25 cellular contexts compared by ENCODE assay signal in genomic region chr20:726160-726559, GRCh38. TPM values are rescaled to one million over a fixed set of nuclear protein-coding genes. Genes with fewer than 3 reads are reported as not detected.
"Had no signal": no experiment of that assay in that cellular context is flagged by ENCODE, and none has a peak within 500 bp of the region (broad histone marks: within the 10 kb centered on the region; RNA-seq: fewer than 3 reads in every experiment).

No MANE protein-coding gene starts in this region.

- H3K4me3 Mint-ChIP-seq: activated CD8-positive, alpha-beta T cell treated with anti-CD3 and anti-CD28 coated beads for 36 hours; activated naive CD8-positive, alpha-beta T cell treated with anti-CD3 and anti-CD28 coated beads, Interleukin-2, amount 50 U/mL, for 24 hours; T-helper 2 cell treated with Interferon-gamma antibody and Interleukin-4, amounts not matched to agents 5 μg/mL and 100 μg/mL, for 36 hours had no signal

- H3K9me3 ChIP-seq: ascending aorta, Peyer's patch, SJCRH30, SK-N-SH had no signal

- H3K4me1 ChIP-seq: SJCRH30 had no signal

- H3K27ac ChIP-seq: ascending aorta, brain microvascular endothelial cell, cardiac muscle cell, Peyer's patch, RWPE1, SJCRH30 had no signal

- DNase-seq: activated CD4-positive, alpha-beta T cell treated with anti-CD3 and anti-CD28 coated beads for 4 hours; activated CD8-positive, alpha-beta memory T cell treated with anti-CD3 and anti-CD28 coated beads, Interleukin-2, amount 50 U/mL, for 4 hours; activated CD8-positive, alpha-beta T cell treated with anti-CD3 and anti-CD28 coated beads for 36 hours; activated naive CD4-positive, alpha-beta T cell treated with Interleukin-2 at 50 U/mL for 16 hours; activated naive CD8-positive, alpha-beta T cell treated with anti-CD3 and anti-CD28 coated beads, Interleukin-2, amount 50 U/mL, for 24 hours; amniotic stem cell; brain microvascular endothelial cell; Karpas-422; MM.1S; NCI-H1105; NCI-H1436; NCI-H1694 treated with DMSO at 0.1 percent for 48 hours; NCI-H2029 treated with DMSO at 0.1 percent for 48 hours; NCI-H510A treated with DMSO at 0.1 percent for 48 hours; Peyer's patch; Right ventricle myocardium superior; SK-N-SH had no signal

- ATAC-seq: activated CD4-positive, CD25-positive, alpha-beta regulatory T cell treated with anti-CD3 and anti-CD28 coated beads, Interleukin-2, amount 50 U/mL, for 24 hours; activated CD8-positive, alpha-beta T cell treated with anti-CD3 and anti-CD28 coated beads for 36 hours; activated naive CD4-positive, alpha-beta T cell treated with anti-CD3 and anti-CD28 coated beads, Interleukin-2, amount 50 U/mL, for 72 hours; activated naive CD8-positive, alpha-beta T cell treated with anti-CD3 and anti-CD28 coated beads, Interleukin-2, amount 50 U/mL, for 24 hours had no signal

- H3K9me3 Mint-ChIP-seq: activated CD8-positive, alpha-beta T cell treated with anti-CD3 and anti-CD28 coated beads for 36 hours; activated naive CD4-positive, alpha-beta T cell treated with anti-CD3 and anti-CD28 coated beads, Interleukin-2, amount 50 U/mL, for 72 hours; activated naive CD8-positive, alpha-beta T cell treated with anti-CD3 and anti-CD28 coated beads, Interleukin-2, amount 50 U/mL, for 24 hours; T-helper 2 cell treated with Interferon-gamma antibody and Interleukin-4, amounts not matched to agents 5 μg/mL and 100 μg/mL, for 36 hours had no signal

- H3K4me2 ChIP-seq: SK-N-SH had no signal

- H3K36me3 ChIP-seq: ascending aorta, brain microvascular endothelial cell, cardiac muscle cell, Peyer's patch, SJCRH30 had no signal

- H3K4me3 ChIP-seq: ascending aorta, cardiac muscle cell, Peyer's patch, SJCRH30 had no signal

- H3K27ac Mint-ChIP-seq: activated CD8-positive, alpha-beta T cell treated with anti-CD3 and anti-CD28 coated beads for 36 hours; activated naive CD4-positive, alpha-beta T cell treated with anti-CD3 and anti-CD28 coated beads, Interleukin-2, amount 50 U/mL, for 72 hours; activated naive CD8-positive, alpha-beta T cell treated with anti-CD3 and anti-CD28 coated beads, Interleukin-2, amount 50 U/mL, for 24 hours; T-helper 2 cell treated with Interferon-gamma antibody and Interleukin-4, amounts not matched to agents 5 μg/mL and 100 μg/mL, for 36 hours had no signal

RNA-seq across cellular contexts. Expression of gene SLC52A3, which starts 42.1 kb away (rescaled TPM):
- total RNA-seq: activated CD8-positive, alpha-beta T cell treated with anti-CD3 and anti-CD28 coated beads for 36 hours; activated naive CD4-positive, alpha-beta T cell treated with anti-CD3 and anti-CD28 coated beads, Interleukin-2, amount 50 U/mL, for 72 hours; SJCRH30; T-helper 1 cell treated with Interleukin-12 subunit alpha and Interleukin-12 subunit beta and Interleukin-4 antibody, amounts not matched to agents 30 ng/mL and 1 ng/mL, for 36 hours had no signal
- polyA plus RNA-seq: cardiac muscle cell, SK-N-SH had no signal

RNA-seq across cellular contexts. Expression of gene SCRT2, which starts 50.6 kb away (rescaled TPM):
- total RNA-seq: activated CD8-positive, alpha-beta T cell treated with anti-CD3 and anti-CD28 coated beads for 36 hours; activated naive CD4-positive, alpha-beta T cell treated with anti-CD3 and anti-CD28 coated beads, Interleukin-2, amount 50 U/mL, for 72 hours; ascending aorta; cardiac muscle cell; Peyer's patch; Right ventricle myocardium superior; SJCRH30; T-helper 1 cell treated with Interleukin-12 subunit alpha and Interleukin-12 subunit beta and Interleukin-4 antibody, amounts not matched to agents 30 ng/mL and 1 ng/mL, for 36 hours had no signal
- polyA plus RNA-seq: cardiac muscle cell, SK-N-SH had no signal
